In the genomic region with DNA sequence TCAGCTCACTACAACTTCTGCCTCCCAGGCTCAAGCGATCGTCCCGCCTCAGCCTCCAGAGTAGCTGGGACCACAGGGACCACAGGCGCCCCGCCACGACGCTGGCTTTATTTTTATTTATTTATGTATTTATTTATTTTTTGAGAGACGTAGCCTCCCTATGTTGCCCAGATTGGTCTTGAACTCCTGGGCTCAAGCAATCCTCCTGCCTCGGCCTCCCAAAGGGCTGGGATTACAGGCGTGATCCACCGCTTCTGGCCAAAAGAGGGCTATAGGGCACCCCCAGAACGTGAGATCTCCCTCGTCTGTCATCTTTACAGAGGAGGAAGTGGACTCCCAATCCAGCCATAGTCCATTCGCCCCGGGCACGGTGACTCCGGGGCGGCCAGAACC, we compare ENCODE assay signal across 8 cellular contexts.
A peak's percentile ranks its signal among the peaks of the same experiment; 100 is the strongest.
DNase-seq lines count a peak whose midpoint lies in the region; ATAC-seq and TF ChIP-seq lines count a peak whose summit lies in the region.
"Not testable (repeated sequence)": the region's sequence is repeated elsewhere in the genome, so short reads cannot be mapped to it uniquely, and the experiment has no call there.

No MANE protein-coding gene starts in this region.

- TF ChIP-seq CTCF in BE2C (IDR thresholded peaks at IDR 0.05; ENCODE audit: low read depth, low read length); HEK293 (tag by site-specific recombination; IDR thresholded peaks at IDR 0.05); nephron progenitor cell (IDR thresholded peaks at IDR 0.05): not testable (repeated sequence)

- not testable (repeated sequence) for H3K36me3 Mint-ChIP-seq in activated naive CD4-positive, alpha-beta T cell treated with anti-CD3 and anti-CD28 coated beads, Interleukin-2, amount 50 U/mL, for 24 hours; nephron progenitor cell (ENCODE audit: low read depth); stimulated activated memory B cell treated with anti-CD40 and anti-IgM and Interleukin-4, amounts not matched to agents 10 μg/mL and 1 μg/mL and 100 μg/mL, for 72 hours

- peak overlapping the region; percentile 76 for H3K4me3 Mint-ChIP-seq in activated naive CD4-positive, alpha-beta T cell treated with anti-CD3 and anti-CD28 coated beads, Interleukin-2, amount 50 U/mL, for 24 hours
- peak overlapping the region; percentile 78 for H3K4me3 Mint-ChIP-seq in nephron progenitor cell
- H3K4me3 Mint-ChIP-seq in stimulated activated memory B cell treated with anti-CD40 and anti-IgM and Interleukin-4, amounts not matched to agents 10 μg/mL and 1 μg/mL and 100 μg/mL, for 72 hours, result peak overlapping the region; percentile 65

- not testable (repeated sequence) for DNase-seq in BE2C; SJCRH30; effector memory CD4-positive, alpha-beta T cell; iPS DF 6.9 (ENCODE audit: low read depth, low spot score); nephron progenitor cell

- not testable (repeated sequence) for H3K4me1 Mint-ChIP-seq in activated naive CD4-positive, alpha-beta T cell treated with anti-CD3 and anti-CD28 coated beads, Interleukin-2, amount 50 U/mL, for 24 hours; stimulated activated memory B cell treated with anti-CD40 and anti-IgM and Interleukin-4, amounts not matched to agents 10 μg/mL and 1 μg/mL and 100 μg/mL, for 72 hours
- H3K4me1 Mint-ChIP-seq in nephron progenitor cell, result peaks cover 13% of the 10 kb centered on the region

- CTCF ChIA-PET in HEK293 (lab: Yijun Ruan, JAX), result not testable (repeated sequence)

- H3K27ac ChIP-seq in HEK293 (ENCODE audit: extremely low read depth, low read depth, low read length); SJCRH30; effector memory CD4-positive, alpha-beta T cell (ENCODE audit: insufficient read depth, low read length, poor library complexity, severe bottlenecking); iPS DF 6.9 (ENCODE audit: low read length): not testable (repeated sequence)

- H3K9me3 Mint-ChIP-seq in activated naive CD4-positive, alpha-beta T cell treated with anti-CD3 and anti-CD28 coated beads, Interleukin-2, amount 50 U/mL, for 24 hours; nephron progenitor cell; stimulated activated memory B cell treated with anti-CD40 and anti-IgM and Interleukin-4, amounts not matched to agents 10 μg/mL and 1 μg/mL and 100 μg/mL, for 72 hours: not testable (repeated sequence)

- H3K4me3 ChIP-seq in BE2C (ENCODE audit: low read depth, low read length), result peak overlapping the region; percentile 69
- H3K4me3 ChIP-seq in HEK293 (ENCODE audit: low read depth, low read length), result peak overlapping the region; percentile 32
- H3K4me3 ChIP-seq in SJCRH30, result peak overlapping the region; percentile 47
- peak overlapping the region; percentile 68 for H3K4me3 ChIP-seq in effector memory CD4-positive, alpha-beta T cell (ENCODE audit: insufficient read depth, low read depth, low read length, poor library complexity, severe bottlenecking)
- peak overlapping the region; percentile 49; the same call in 1 of the 2 replicates for H3K4me3 ChIP-seq in iPS DF 6.9 (ENCODE audit: low read length)

- not testable (repeated sequence) for H3K27ac Mint-ChIP-seq in activated naive CD4-positive, alpha-beta T cell treated with anti-CD3 and anti-CD28 coated beads, Interleukin-2, amount 50 U/mL, for 24 hours; nephron progenitor cell
- peak overlapping the region; percentile 92 for H3K27ac Mint-ChIP-seq in stimulated activated memory B cell treated with anti-CD40 and anti-IgM and Interleukin-4, amounts not matched to agents 10 μg/mL and 1 μg/mL and 100 μg/mL, for 72 hours

- ATAC-seq in stimulated activated memory B cell treated with anti-CD40 and anti-IgM and Interleukin-4, amounts not matched to agents 10 μg/mL and 1 μg/mL and 100 μg/mL, for 72 hours, result not testable (repeated sequence)

- not testable (repeated sequence) for H3K36me3 ChIP-seq in BE2C; HEK293 (ENCODE audit: control insufficient read depth in 2 of 2, insufficient read depth in 1 of 2, low read length in 2 of 2); SJCRH30; effector memory CD4-positive, alpha-beta T cell (ENCODE audit: control insufficient read depth, insufficient read depth, low read length); iPS DF 6.9 (ENCODE audit: control insufficient read depth, insufficient read depth, low read length)

- not testable (repeated sequence) for H3K27me3 ChIP-seq in BE2C; SJCRH30; effector memory CD4-positive, alpha-beta T cell (replicated peaks; ENCODE audit: control insufficient read depth, insufficient read depth, low read length, poor library complexity, severe bottlenecking); iPS DF 6.9 (ENCODE audit: control insufficient read depth, insufficient read depth, low read length)

- not testable (repeated sequence) for H3K27me3 Mint-ChIP-seq in activated naive CD4-positive, alpha-beta T cell treated with anti-CD3 and anti-CD28 coated beads, Interleukin-2, amount 50 U/mL, for 24 hours; stimulated activated memory B cell treated with anti-CD40 and anti-IgM and Interleukin-4, amounts not matched to agents 10 μg/mL and 1 μg/mL and 100 μg/mL, for 72 hours
- peaks cover 12% of the 10 kb centered on the region for H3K27me3 Mint-ChIP-seq in nephron progenitor cell (ENCODE audit: low read depth, poor library complexity)

- H3K9me3 ChIP-seq in BE2C; HEK293 (ENCODE audit: control insufficient read depth, insufficient read depth, low read depth, low read length); SJCRH30 (replicated peaks); effector memory CD4-positive, alpha-beta T cell (ENCODE audit: control insufficient read depth, low read length); iPS DF 6.9 (ENCODE audit: control insufficient read depth, insufficient read depth, low read length): not testable (repeated sequence)

- H3K4me1 ChIP-seq in BE2C; HEK293 (ENCODE audit: control insufficient read depth, insufficient read depth, low read length); SJCRH30; effector memory CD4-positive, alpha-beta T cell (ENCODE audit: control insufficient read depth, insufficient read depth, low read length, poor library complexity, severe bottlenecking); iPS DF 6.9 (ENCODE audit: control insufficient read depth, insufficient read depth, low read length): not testable (repeated sequence)

- POLR2A ChIA-PET in HEK293 (lab: Yijun Ruan, JAX), result not testable (repeated sequence)

- no CpG with 5 or more reads among the region's 18 CpGs for WGBS in iPS DF 6.9 (ENCODE audit: insufficient coverage, insufficient read length)
